In the genomic region with DNA sequence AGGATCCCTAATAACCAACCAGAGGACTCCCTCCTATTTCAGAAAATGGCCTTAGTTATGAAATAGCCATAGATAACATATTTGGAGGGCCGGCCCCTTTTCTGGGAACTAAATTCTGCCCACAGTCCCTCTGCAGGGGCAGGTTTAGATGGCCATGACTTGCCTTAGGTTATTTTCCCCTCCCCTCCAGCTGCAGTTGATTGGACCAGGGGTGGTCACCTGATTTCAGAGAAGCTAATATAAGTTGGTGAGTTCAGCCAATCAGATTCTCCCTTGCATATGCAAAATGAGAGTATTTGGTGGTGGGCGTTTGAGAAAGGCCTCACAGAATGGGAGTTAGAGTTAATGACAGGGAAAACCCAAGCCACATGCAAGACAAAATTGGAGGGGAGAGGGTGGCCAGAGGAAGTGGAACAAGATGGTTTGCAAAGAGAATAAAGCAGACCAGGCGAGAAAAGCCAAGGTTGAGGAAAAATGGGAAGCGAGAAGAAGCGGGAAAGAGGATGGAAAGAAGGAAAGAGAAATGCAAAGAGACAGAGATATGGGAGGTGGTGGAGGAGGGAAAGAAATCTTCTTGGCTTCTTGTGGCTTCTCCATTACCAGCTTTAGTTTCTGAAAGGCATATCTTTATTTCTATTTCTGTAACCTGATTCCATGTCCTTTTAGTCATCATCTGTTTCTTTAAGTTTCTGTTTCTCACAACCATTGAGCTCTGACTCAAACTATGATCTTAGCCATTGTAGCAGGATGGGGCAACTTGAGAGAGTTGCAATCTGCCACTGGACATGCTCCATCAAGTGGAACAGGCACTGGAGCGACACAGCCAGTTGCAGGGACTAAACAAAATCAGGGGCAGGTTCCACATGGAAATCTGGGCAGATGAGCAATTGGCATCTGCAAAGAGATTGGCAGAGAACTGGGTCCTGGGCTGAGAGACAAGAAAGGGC, we compare ENCODE assay signal across 10 cellular contexts.
A peak's percentile ranks its signal among the peaks of the same experiment; 100 is the strongest.
DNase-seq lines count a peak whose midpoint lies in the region; ATAC-seq, FAIRE-seq and TF ChIP-seq lines count a peak whose summit lies in the region.
"Had no signal": no experiment of that assay in that cellular context is flagged by ENCODE, and none has a peak within 500 bp of the region (broad histone marks: within the 10 kb centered on the region; RNA-seq: fewer than 3 reads in every experiment).

No MANE protein-coding gene starts in this region.

- RAD21 ChIA-PET in GM12878 (lab: Charles Lee; ENCODE audit: unreplicated experiment) = interaction anchor here (0.5 to 2.5 kb wide), 9 partner anchors 27 to 643 kb away, joined by 3 to 11 read pairs (median 4); no protein-coding TSS in a partner anchor

- peak in 1 of 2 experiments; percentile 63; a peak in 2 of 4 replicates for TF ChIP-seq EP300 in GM12878 (IDR thresholded peaks at IDR 0.05; ENCODE audit: borderline replicate concordance in 1 of 2, control insufficient read depth in 1 of 2, low read depth in 2 of 2, low read length in 2 of 2)

- in situ Hi-C loops in GM12878 (cut with MboI) = no loop called here

- H3K27me3 Mint-ChIP-seq in CD8-positive, alpha-beta T cell (ENCODE audit: low read depth) = peaks cover 7% of the 10 kb centered on the region

- POLR2A ChIA-PET in GM12878 (lab: Charles Lee) = interaction anchor here (0.7 to 2.2 kb wide), 4 partner anchors 8 to 101 kb away, joined by 3 to 7 read pairs (median 4); no protein-coding TSS in a partner anchor
- POLR2A ChIA-PET in CD8-positive, alpha-beta T cell (lab: Charles Lee) = interaction anchor here (0.8 kb wide), 1 partner anchor 9 kb away, joined by 3 read pairs; no protein-coding TSS in a partner anchor

- H3K9me3 ChIP-seq in GM12878 (replicated peaks; ENCODE audit: control insufficient read depth, insufficient read depth, low read length) = peaks cover 8% of the 10 kb centered on the region; the same call in 2 of the 3 replicates
- H3K9me3 ChIP-seq in CD8-positive, alpha-beta T cell (ENCODE audit: low read length) = no peaks in the 10 kb centered on the region

- H4K20me1 ChIP-seq in GM12878 (ENCODE audit: control insufficient read depth, insufficient read depth) = no peaks in the 10 kb centered on the region

- H3K27ac Mint-ChIP-seq in CD8-positive, alpha-beta T cell = no peak overlapping the region

- no peaks in the 10 kb centered on the region for H3K79me2 ChIP-seq in GM12878 (ENCODE audit: control insufficient read depth, insufficient read depth, low read length)

- SMC1A ChIA-PET in GM12878 (lab: Charles Lee; ENCODE audit: uncharacterized antibody, unreplicated experiment) = interaction anchor here (0.5 to 3.4 kb wide), 21 partner anchors 9 to 356 kb away, joined by 3 to 16 read pairs (median 3); no protein-coding TSS in a partner anchor

- intact Hi-C loops in GM12878 (cut with micrococcal nuclease; ENCODE audit: unreplicated experiment) = loop anchor here (1.0 to 10.0 kb wide), 3 partner anchors 55 to 259 kb away; no protein-coding TSS in a partner anchor
- intact Hi-C loops in left colon (cut with DNase I, micrococcal nuclease) = no loop called here
- intact Hi-C loops in CD8-positive, alpha-beta T cell (cut with DNase I, micrococcal nuclease) = no loop called here

- TF ChIP-seq CTCF in GM12865 (IDR thresholded peaks at IDR 0.05; ENCODE audit: insufficient read depth, low read depth, low read length, missing control alignments) = no peak
- TF ChIP-seq CTCF in GM12878 (IDR thresholded peaks at IDR 0.05 in 2 of 3, conservative IDR thresholded peaks at IDR 0.05 in 1 of 3; ENCODE audit: control insufficient read depth in 2 of 3, extremely low read depth in 1 of 3, insufficient read depth in 1 of 3, low read depth in 3 of 3, low read length in 3 of 3) = no peak
- no peak for TF ChIP-seq CTCF in CD8-positive, alpha-beta T cell (IDR thresholded peaks at IDR 0.05)

- no peak for TF ChIP-seq POLR2A in GM12878 (IDR thresholded peaks at IDR 0.05; ENCODE audit: low read depth, low read length)

- peak; percentile 88 for FAIRE-seq in GM12878 (lab: Jason Lieb, UNC)

- H3K4me1 Mint-ChIP-seq in CD8-positive, alpha-beta T cell (ENCODE audit: low read depth) = no peaks in the 10 kb centered on the region

- peak; percentile 23 for ATAC-seq in GM19468 (IDR thresholded peaks at IDR 0.05; ENCODE audit: extremely low read depth, unreplicated experiment)
- ATAC-seq in HG03139 (IDR thresholded peaks at IDR 0.05; ENCODE audit: unreplicated experiment) = peak; percentile 53
- peak; percentile 84 for ATAC-seq in GM12878
- no peak for ATAC-seq in left colon
- ATAC-seq in CD8-positive, alpha-beta T cell = no peak
- ATAC-seq: naive thymus-derived CD4-positive, alpha-beta T cell had no signal

- peak overlapping the region; percentile 60 for H3K4me2 ChIP-seq in GM12878 (ENCODE audit: control insufficient read depth, insufficient read depth)

- DNase-seq in GM12865 (ENCODE audit: low read depth) (peak; percentile 89), GM12878 (ENCODE audit: low read depth, low spot score) (peak; percentile 86), NCI-H2029 (lab: John Stamatoyannopoulos, UW) (no peak), left colon (no peak)
- DNase-seq in activated naive CD4-positive, alpha-beta T cell treated with anti-CD3 and anti-CD28 coated beads, Interleukin-2, amount 50 U/mL, for 16 hours = no peak
- no peak for DNase-seq in CD8-positive, alpha-beta T cell
- DNase-seq: Calu3; naive thymus-derived CD4-positive, alpha-beta T cell had no signal

- 30% methylated on average over 6 of the region's 6 CpGs for WGBS in GM12878 (ENCODE audit: insufficient coverage, insufficient replicate concordance, low lambda C conversion rate, missing lambda C conversion rate)

- no peak overlapping the region for H3K4me3 Mint-ChIP-seq in CD8-positive, alpha-beta T cell

- CTCF ChIA-PET in GM12878 (lab: Yijun Ruan, JAX) = interaction anchor here (0.7 to 2.0 kb wide), 5 partner anchors 9 to 706 kb away, joined by 3 to 9 read pairs (median 3); no protein-coding TSS in a partner anchor
- CTCF ChIA-PET in CD8-positive, alpha-beta T cell (lab: Charles Lee) = no interaction called here

- no peaks in the 10 kb centered on the region for H3K27me3 ChIP-seq in GM12878 (replicated peaks in 1 of 2; ENCODE audit: control insufficient read depth in 2 of 2, insufficient read depth in 2 of 2, low read length in 1 of 2)
- no peaks in the 10 kb centered on the region for H3K27me3 ChIP-seq in CD8-positive, alpha-beta T cell (ENCODE audit: insufficient read depth, low read length)

- peak overlapping the region; percentile 13 for H2AFZ ChIP-seq in GM12878 (ENCODE audit: control insufficient read depth, low read depth, low read length)

- H3K4me1 ChIP-seq in GM12878 (ENCODE audit: control insufficient read depth, insufficient read depth, low read length) = peaks cover 43% of the 10 kb centered on the region
- no peaks in the 10 kb centered on the region for H3K4me1 ChIP-seq in CD8-positive, alpha-beta T cell (ENCODE audit: insufficient read depth, low read length)

- no peaks in the 10 kb centered on the region for H3K9me3 Mint-ChIP-seq in CD8-positive, alpha-beta T cell

- BruUV-seq in GM12878 (replicated peaks; lab: Mats Ljungman, UMichigan) = no TSS peak

- H3K4me3 ChIP-seq in GM12865 (ENCODE audit: low read depth, low read length) (no peak overlapping the region), GM12878 (peak overlapping the region; percentile 19; the same call in 1 of the 2 replicates)
- H3K4me3 ChIP-seq in CD8-positive, alpha-beta T cell (ENCODE audit: low read depth, low read length) = no peak overlapping the region

- H3K9ac ChIP-seq in GM12878 (ENCODE audit: control insufficient read depth, insufficient read depth, low read length) = no peak overlapping the region

- H3K36me3 Mint-ChIP-seq in CD8-positive, alpha-beta T cell = no peaks in the 10 kb centered on the region

- TF ChIP-seq RAD21 in GM12878 (IDR thresholded peaks at IDR 0.05; ENCODE audit: insufficient read depth, low read depth, low read length) = no peak

- H3K36me3 ChIP-seq in GM12878 (ENCODE audit: control insufficient read depth in 2 of 2, insufficient read depth in 2 of 2, low read length in 1 of 2) = no peaks in the 10 kb centered on the region
- no peaks in the 10 kb centered on the region for H3K36me3 ChIP-seq in CD8-positive, alpha-beta T cell (ENCODE audit: insufficient read depth, low read length)

- peak overlapping the region; percentile 62 for H3K27ac ChIP-seq in GM12878 (ENCODE audit: control insufficient read depth, insufficient read depth)
- no peak overlapping the region for H3K27ac ChIP-seq in CD8-positive, alpha-beta T cell (ENCODE audit: low read depth, low read length)

TF ChIP-seq in GM12878, 131 proteins besides CTCF, POLR2A, EP300 and RAD21 (continues in another document):
- TF ChIP-seq MTA2 (IDR thresholded peaks at IDR 0.05; ENCODE audit: low read depth) (peak; percentile 75; the same call in 1 of the 2 replicates), TAF1 (IDR thresholded peaks at IDR 0.05; ENCODE audit: borderline replicate concordance, low read depth, low read length) (no peak), RUNX3 (IDR thresholded peaks at IDR 0.05; ENCODE audit: low read length) (peak; percentile 56; the same call in 1 of the 2 replicates), NBN (IDR thresholded peaks at IDR 0.05) (peak; percentile 50; the same call in 1 of the 2 replicates)
- TF ChIP-seq, protein P1, sequence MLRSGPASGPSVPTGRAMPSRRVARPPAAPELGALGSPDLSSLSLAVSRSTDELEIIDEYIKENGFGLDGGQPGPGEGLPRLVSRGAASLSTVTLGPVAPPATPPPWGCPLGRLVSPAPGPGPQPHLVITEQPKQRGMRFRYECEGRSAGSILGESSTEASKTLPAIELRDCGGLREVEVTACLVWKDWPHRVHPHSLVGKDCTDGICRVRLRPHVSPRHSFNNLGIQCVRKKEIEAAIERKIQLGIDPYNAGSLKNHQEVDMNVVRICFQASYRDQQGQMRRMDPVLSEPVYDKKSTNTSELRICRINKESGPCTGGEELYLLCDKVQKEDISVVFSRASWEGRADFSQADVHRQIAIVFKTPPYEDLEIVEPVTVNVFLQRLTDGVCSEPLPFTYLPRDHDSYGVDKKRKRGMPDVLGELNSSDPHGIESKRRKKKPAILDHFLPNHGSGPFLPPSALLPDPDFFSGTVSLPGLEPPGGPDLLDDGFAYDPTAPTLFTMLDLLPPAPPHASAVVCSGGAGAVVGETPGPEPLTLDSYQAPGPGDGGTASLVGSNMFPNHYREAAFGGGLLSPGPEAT (IDR thresholded peaks at IDR 0.05; ENCODE audit: low read depth) = peak; percentile 51; the same call in 1 of the 2 replicates
- TF ChIP-seq, protein P2, sequence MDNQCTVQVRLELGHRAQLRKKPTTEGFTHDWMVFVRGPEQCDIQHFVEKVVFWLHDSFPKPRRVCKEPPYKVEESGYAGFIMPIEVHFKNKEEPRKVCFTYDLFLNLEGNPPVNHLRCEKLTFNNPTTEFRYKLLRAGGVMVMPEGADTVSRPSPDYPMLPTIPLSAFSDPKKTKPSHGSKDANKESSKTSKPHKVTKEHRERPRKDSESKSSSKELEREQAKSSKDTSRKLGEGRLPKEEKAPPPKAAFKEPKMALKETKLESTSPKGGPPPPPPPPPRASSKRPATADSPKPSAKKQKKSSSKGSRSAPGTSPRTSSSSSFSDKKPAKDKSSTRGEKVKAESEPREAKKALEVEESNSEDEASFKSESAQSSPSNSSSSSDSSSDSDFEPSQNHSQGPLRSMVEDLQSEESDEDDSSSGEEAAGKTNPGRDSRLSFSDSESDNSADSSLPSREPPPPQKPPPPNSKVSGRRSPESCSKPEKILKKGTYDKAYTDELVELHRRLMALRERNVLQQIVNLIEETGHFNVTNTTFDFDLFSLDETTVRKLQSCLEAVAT (IDR thresholded peaks at IDR 0.05) = no peak

Comparison
In these comparisons a context has a peak if more than half of its experiments do, and no peak if none do; other contexts are left out.
1. DNase-seq: peak in GM12865 (single experiment) and GM12878 (single experiment); none in NCI-H2029 (single experiment), activated naive CD4-positive, alpha-beta T cell treated with anti-CD3 and anti-CD28 coated beads, Interleukin-2, amount 50 U/mL, for 16 hours (single experiment), left colon (0 of 2) and CD8-positive, alpha-beta T cell (0 of 7).
2. ATAC-seq: peak in GM19468 (single experiment), HG03139 (single experiment) and GM12878 (single experiment); none in left colon (single experiment) and CD8-positive, alpha-beta T cell (single experiment).